In the genomic region with DNA sequence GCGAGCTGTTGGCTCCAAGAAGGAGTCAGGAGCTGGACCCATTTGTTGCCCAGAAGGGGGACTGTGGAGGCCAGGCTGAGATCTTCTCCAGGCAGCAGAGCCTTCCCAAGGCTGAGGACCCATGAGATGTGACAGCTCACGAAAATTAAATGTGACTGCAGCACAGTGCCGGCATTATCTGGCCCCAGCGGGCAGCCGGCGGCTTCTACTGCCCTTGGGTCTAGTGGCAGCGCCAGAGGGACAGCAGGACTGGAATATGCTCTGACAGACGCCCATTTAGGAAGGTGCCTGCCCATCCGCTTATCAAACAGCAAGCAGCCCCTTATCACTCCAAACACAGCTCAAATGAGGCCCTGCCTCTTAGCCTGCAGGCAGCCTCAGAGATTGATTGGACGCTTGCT, we compare ENCODE assay signal across 12 cellular contexts.
DNase-seq lines count a peak whose midpoint lies in the region; FAIRE-seq and TF ChIP-seq lines count a peak whose summit lies in the region.
"Had no signal": no experiment of that assay in that cellular context is flagged by ENCODE, and none has a peak within 500 bp of the region (broad histone marks: within the 10 kb centered on the region; RNA-seq: fewer than 3 reads in every experiment).

No MANE protein-coding gene starts in this region.

- H3K56ac ChIP-seq in H1 (replicated peaks; ENCODE audit: insufficient read length, low read depth, low read length) = no peak overlapping the region

- no peak overlapping the region for H2BK20ac ChIP-seq in H1 (ENCODE audit: low read length)

- no peak overlapping the region for H3K18ac ChIP-seq in H1 (ENCODE audit: extremely low read depth, low read length)

- H2BK15ac ChIP-seq in H1 (ENCODE audit: low read length) = no peak overlapping the region

- peak; percentile 35 for DNase-seq in OCI-M2 (lab: John Stamatoyannopoulos, UW; ENCODE audit: unreplicated experiment)
- DNase-seq in H1 (ENCODE audit: low read depth in 1 of 2, low spot score in 2 of 2) = no peak
- peak; percentile 33 for DNase-seq in inferior parietal cortex (ENCODE audit: extremely low spot score)
- no peak for DNase-seq in transverse colon
- no peak for DNase-seq in spleen
- DNase-seq in mucosa of gallbladder (ENCODE audit: low spot score) = no peak
- no peak for DNase-seq in NCI-H2196 (lab: John Stamatoyannopoulos, UW; ENCODE audit: unreplicated experiment)
- DNase-seq: activated CD8-positive, alpha-beta T cell treated with anti-CD3 and anti-CD28 coated beads, Interleukin-2, amount 10 ng/mL, durations not matched to agents 7 days and 5 days had no signal

- no peak for TF ChIP-seq EP300 in H1 (IDR thresholded peaks at IDR 0.05; ENCODE audit: borderline replicate concordance in 1 of 2, low read depth in 2 of 2, low read length in 2 of 2)
- no peak for TF ChIP-seq EP300 in transverse colon (IDR thresholded peaks at IDR 0.05; ENCODE audit: low read depth)

- no peak for TF ChIP-seq POLR2A in H1 (IDR thresholded peaks at IDR 0.05; ENCODE audit: control extremely low read depth in 1 of 2, low read depth in 2 of 2, low read length in 2 of 2)
- no peak for TF ChIP-seq POLR2A in transverse colon (IDR thresholded peaks at IDR 0.05)
- TF ChIP-seq POLR2A in spleen (IDR thresholded peaks at IDR 0.05) = no peak

- TF ChIP-seq CTCF in H1 (IDR thresholded peaks at IDR 0.05; ENCODE audit: control extremely low read depth in 1 of 3, insufficient read depth in 1 of 3, low read depth in 1 of 3, low read length in 3 of 3) (no peak), transverse colon (IDR thresholded peaks at IDR 0.05) (no peak), spleen (IDR thresholded peaks at IDR 0.05 in 8 of 11, conservative IDR thresholded peaks at IDR 0.05 in 3 of 11) (no peak)

- H2BK12ac ChIP-seq in H1 (ENCODE audit: low read depth, low read length) = no peak overlapping the region

- H2AK5ac ChIP-seq in H1 (ENCODE audit: low read depth, low read length) = no peak overlapping the region

- no peaks in the 10 kb centered on the region for H3K23me2 ChIP-seq in H1 (ENCODE audit: low read depth, low read length)

- H3K4me3 ChIP-seq in H1 (ENCODE audit: extremely low read depth in 1 of 4, insufficient read depth in 2 of 4, low read depth in 3 of 4, low read length in 4 of 4) (no peak overlapping the region), skeletal muscle tissue (ENCODE audit: low read length in 3 of 3) (no peak overlapping the region), transverse colon (no peak overlapping the region), spleen (no peak overlapping the region)
- H3K4me3 ChIP-seq: colonic mucosa had no signal

- no peaks in the 10 kb centered on the region for H4K20me1 ChIP-seq in H1 (replicated peaks in 1 of 2; ENCODE audit: control insufficient read depth in 1 of 2, insufficient read depth in 2 of 2, low read length in 2 of 2)

- no peak overlapping the region for H3K27ac ChIP-seq in H1 (ENCODE audit: low read depth, low read length)
- H3K27ac ChIP-seq in skeletal muscle tissue (ENCODE audit: low read depth, low read length) = no peak overlapping the region
- peak overlapping the region in 1 of 4 donors; percentile 46 for H3K27ac ChIP-seq in transverse colon
- no peak overlapping the region for H3K27ac ChIP-seq in spleen
- H3K27ac ChIP-seq: colonic mucosa, WERI-Rb-1 had no signal

- H4K8ac ChIP-seq in H1 (ENCODE audit: extremely low read depth, insufficient read depth, low read length) = peak overlapping the region; percentile 43

- no peak overlapping the region for H4K91ac ChIP-seq in H1 (replicated peaks; ENCODE audit: insufficient read length, low read length)

- 88% methylated on average over 10 of the region's 10 CpGs; no CpG with 5 or more reads in 1 of the 2 experiments for WGBS in H1 (ENCODE audit: extremely low coverage in 1 of 2, insufficient coverage in 1 of 2, insufficient read length in 1 of 2, insufficient replicate concordance in 2 of 2, low coverage in 1 of 2, low lambda C conversion rate in 2 of 2, missing lambda C conversion rate in 1 of 2), 2 experiments
- WGBS in transverse colon (ENCODE audit: low coverage in 1 of 2), 2 donors = 80% methylated on average over 10 of the region's 10 CpGs; no CpG with 5 or more reads in 1 of the 2 donors
- 86 to 94% (median 88%) methylated on average over 6 to 10 of the region's 10 CpGs for WGBS in spleen, 5 donors

- no peak overlapping the region for H2BK120ac ChIP-seq in H1 (replicated peaks; ENCODE audit: low read depth, low read length)

- no peak overlapping the region for H3K4me2 ChIP-seq in H1 (ENCODE audit: insufficient read depth in 1 of 2, low read depth in 2 of 2, low read length in 2 of 2)

- intact Hi-C loops in transverse colon (cut with DNase I; ENCODE audit: low total_unique reads) = no loop called here
- intact Hi-C loops in spleen (cut with DNase I; ENCODE audit: low total_unique reads) = loop anchor here (10.0 kb wide), 1 partner anchor 1052 kb away; no protein-coding TSS in a partner anchor

- CTCF ChIA-PET in H1 (lab: Charles Lee; ENCODE audit: partially characterized antibody) = interaction anchor here (0.8 to 3.9 kb wide), 37 partner anchors 12 to 1254 kb away, joined by 3 to 35 read pairs (median 3); no protein-coding TSS in a partner anchor

- no peak overlapping the region for H3K4ac ChIP-seq in H1 (replicated peaks; ENCODE audit: insufficient read length, low read depth, low read length)

- FAIRE-seq in H1 (lab: Jason Lieb, UNC) = no peak
- FAIRE-seq: RCC 7860 had no signal

- TF ChIP-seq RAD21 in H1 (IDR thresholded peaks at IDR 0.05 in 1 of 2, conservative IDR thresholded peaks at IDR 0.05 in 1 of 2; ENCODE audit: low read depth in 2 of 2, low read length in 2 of 2) = no peak

- H3K79me2 ChIP-seq in H1 (ENCODE audit: control insufficient read depth in 1 of 2, insufficient read depth in 2 of 2, low read length in 2 of 2) = no peaks in the 10 kb centered on the region

- H2BK5ac ChIP-seq in H1 (ENCODE audit: low read depth, low read length) = no peak overlapping the region

- H4K5ac ChIP-seq in H1 (ENCODE audit: insufficient read length, low read depth, low read length) = no peak overlapping the region

- in situ Hi-C loops in transverse colon (cut with MboI; ENCODE audit: low pct_ligation_motif_present in 1 of 4, low pct_unique_long_range_greater_than_20kb in 1 of 4, low sequenced_read_pairs in 3 of 4) = loop anchor here in 1 of 4 donors (25.0 kb wide), 1 partner anchor 735 kb away; no protein-coding TSS in a partner anchor

- H2AFZ ChIP-seq in H1 (ENCODE audit: low read length) = no peak overlapping the region

- no peaks in the 10 kb centered on the region for H3K79me1 ChIP-seq in H1 (ENCODE audit: low read depth, low read length)

- H3K36me3 ChIP-seq in H1 (ENCODE audit: control insufficient read depth in 2 of 4, insufficient read depth in 4 of 4, low read length in 3 of 4) = no peaks in the 10 kb centered on the region
- H3K36me3 ChIP-seq in skeletal muscle tissue (ENCODE audit: control insufficient read depth in 3 of 3, insufficient read depth in 3 of 3, low read length in 3 of 3) = no peaks in the 10 kb centered on the region
- H3K36me3 ChIP-seq in transverse colon = no peaks in the 10 kb centered on the region
- no peaks in the 10 kb centered on the region for H3K36me3 ChIP-seq in spleen
- H3K36me3 ChIP-seq: colonic mucosa, WERI-Rb-1 had no signal

- H3K9me3 ChIP-seq in H1 (ENCODE audit: insufficient read depth in 2 of 2, low read depth in 1 of 2, low read length in 1 of 2) (no peaks in the 10 kb centered on the region), skeletal muscle tissue (ENCODE audit: control insufficient read depth in 3 of 3, low read length in 3 of 3) (no peaks in the 10 kb centered on the region), transverse colon (no peaks in the 10 kb centered on the region), spleen (no peaks in the 10 kb centered on the region)
- H3K9me3 ChIP-seq: colonic mucosa had no signal

- H3K9ac ChIP-seq in H1 (replicated peaks in 1 of 4; ENCODE audit: extremely low read depth in 1 of 4, low read depth in 3 of 4, low read length in 3 of 4) (no peak overlapping the region), skeletal muscle tissue (ENCODE audit: low read depth in 1 of 3, low read length in 3 of 3) (peak overlapping the region in 2 of 3 donors; percentile 20 to 40)

- H3K23ac ChIP-seq in H1 (ENCODE audit: insufficient read length) = no peak overlapping the region

- H3K27me3 ChIP-seq in H1 (replicated peaks in 1 of 4; ENCODE audit: control insufficient read depth in 3 of 4, extremely low read depth in 1 of 4, insufficient read depth in 3 of 4, low read length in 3 of 4) = no peaks in the 10 kb centered on the region
- H3K27me3 ChIP-seq in skeletal muscle tissue (ENCODE audit: control insufficient read depth in 3 of 3, insufficient read depth in 3 of 3, low read length in 3 of 3) = no peaks in the 10 kb centered on the region
- no peaks in the 10 kb centered on the region for H3K27me3 ChIP-seq in transverse colon
- H3K27me3 ChIP-seq in spleen (replicated peaks in 1 of 7) = no peaks in the 10 kb centered on the region
- H3K27me3 ChIP-seq: colonic mucosa had no signal

- H3K14ac ChIP-seq in H1 (ENCODE audit: insufficient read length) = no peak overlapping the region

- POLR2A ChIA-PET in H1 (lab: Charles Lee; ENCODE audit: partially characterized antibody) = no interaction called here

- H3K4me1 ChIP-seq in H1 (replicated peaks in 1 of 4; ENCODE audit: control insufficient read depth in 3 of 4, insufficient read depth in 4 of 4, low read length in 3 of 4) (no peaks in the 10 kb centered on the region), skeletal muscle tissue (ENCODE audit: control insufficient read depth in 3 of 3, insufficient read depth in 3 of 3, low read length in 3 of 3) (peaks cover 0 to 22% (median 14%) of the 10 kb centered on the region in 3 donors), transverse colon (peaks cover 0 to 3% (median 1%) of the 10 kb centered on the region in 4 donors), spleen (peaks cover 0 to 11% (median 2%) of the 10 kb centered on the region in 6 donors)
- H3K4me1 ChIP-seq: colonic mucosa had no signal

TF ChIP-seq in H1, 55 proteins besides CTCF, POLR2A, EP300 and RAD21 (continues in another document):
- TF ChIP-seq CREB1 (IDR thresholded peaks at IDR 0.05) = no peak
- no peak for TF ChIP-seq MAFK (IDR thresholded peaks at IDR 0.05; ENCODE audit: low read depth, low read length)
- TF ChIP-seq NRF1 (IDR thresholded peaks at IDR 0.05; ENCODE audit: low read depth, low read length) = no peak
- TF ChIP-seq RFX5 (IDR thresholded peaks at IDR 0.05; ENCODE audit: borderline replicate concordance, low read depth, low read length) = no peak
- TF ChIP-seq CBX5 (IDR thresholded peaks at IDR 0.05; ENCODE audit: low read depth, low read length) = no peak
- TF ChIP-seq RNF2 (IDR thresholded peaks at IDR 0.05; ENCODE audit: borderline replicate concordance, low read depth, low read length, missing control alignments, poor library complexity, severe bottlenecking) = no peak
- no peak for TF ChIP-seq GABPA (IDR thresholded peaks at IDR 0.05; ENCODE audit: borderline replicate concordance, insufficient read depth, low read length)
- TF ChIP-seq, protein P1, sequence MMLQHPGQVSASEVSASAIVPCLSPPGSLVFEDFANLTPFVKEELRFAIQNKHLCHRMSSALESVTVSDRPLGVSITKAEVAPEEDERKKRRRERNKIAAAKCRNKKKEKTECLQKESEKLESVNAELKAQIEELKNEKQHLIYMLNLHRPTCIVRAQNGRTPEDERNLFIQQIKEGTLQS (IDR thresholded peaks at IDR 0.05; ENCODE audit: insufficient read depth, low read depth, low read length) = no peak

Comparison
In these comparisons a context has a peak if more than half of its experiments do, and no peak if none do; other contexts are left out.
1. DNase-seq: peak in OCI-M2 (single experiment) and inferior parietal cortex (single experiment); none in H1 (0 of 2), transverse colon (single experiment), spleen (single experiment), mucosa of gallbladder (single experiment) and NCI-H2196 (single experiment).
2. H3K9ac ChIP-seq: peak in skeletal muscle tissue (2 of 3); none in H1 (0 of 4).